ENCODE assay signal across 1 cellular context in the genomic region with DNA sequence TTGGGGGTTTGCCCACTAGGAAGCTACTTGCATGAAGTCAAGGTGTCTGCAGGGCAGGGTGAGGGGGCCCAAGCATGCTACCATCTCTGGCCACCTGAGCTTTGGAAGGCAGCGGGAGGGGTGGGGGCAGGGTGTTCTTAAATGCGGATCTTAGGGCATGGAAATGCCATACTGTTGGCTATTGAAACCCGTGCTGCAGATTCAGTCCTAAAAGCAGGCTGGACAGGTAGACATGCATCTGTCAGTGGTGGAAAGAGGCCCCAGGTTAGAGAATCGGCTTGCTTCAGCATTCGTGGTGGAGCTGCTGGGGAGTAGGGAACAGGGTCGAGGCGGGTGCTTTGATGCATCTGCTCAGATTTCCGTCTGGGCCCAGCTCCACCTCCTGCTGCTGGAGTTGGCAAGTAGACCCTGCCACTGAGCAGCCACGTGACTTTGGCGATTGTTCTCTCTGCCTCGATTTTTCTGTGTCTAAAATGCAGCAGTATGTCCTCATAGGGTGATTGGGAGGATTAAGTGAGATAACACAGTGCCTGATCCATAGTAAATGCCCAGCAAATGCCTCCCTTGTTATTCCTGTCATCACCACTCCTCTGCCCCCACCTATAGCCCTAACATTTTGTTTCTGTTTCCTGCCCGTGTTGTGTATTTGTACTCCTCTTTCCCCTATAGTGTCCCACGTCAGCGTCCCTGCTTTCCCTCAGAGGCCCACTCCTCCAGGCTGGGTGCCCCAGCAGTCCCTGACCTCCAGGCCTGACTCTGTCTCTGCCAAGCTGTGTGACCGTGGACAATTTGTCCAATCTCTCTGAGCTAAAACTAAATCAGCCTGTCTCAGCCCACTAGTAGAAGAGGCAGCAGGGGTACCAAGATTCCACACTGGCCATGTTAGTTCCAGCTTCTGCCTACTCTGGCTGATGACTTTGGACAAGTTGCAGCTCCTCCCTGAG.
TF ChIP-seq lines count a peak whose summit lies in the region.

No MANE protein-coding gene starts in this region.

TF ChIP-seq in SK-N-SH, 30 proteins besides CTCF, POLR2A, EP300 and RAD21:
- TF ChIP-seq FOSL2 (IDR thresholded peaks at IDR 0.05; ENCODE audit: borderline replicate concordance, low read depth), result no peak
- no peak for TF ChIP-seq USF2 (IDR thresholded peaks at IDR 0.05; ENCODE audit: borderline replicate concordance, low read depth, low read length)
- TF ChIP-seq SIN3A (IDR thresholded peaks at IDR 0.05; ENCODE audit: borderline replicate concordance, low read depth, low read length), result peak; percentile 13; the same call in 1 of the 2 replicates
- no peak for TF ChIP-seq FOXJ3 (CRISPR knock-in tag; IDR thresholded peaks at IDR 0.05)
- no peak for TF ChIP-seq PBX3 (IDR thresholded peaks at IDR 0.05)
- TF ChIP-seq NRF1 (IDR thresholded peaks at IDR 0.05; ENCODE audit: low read depth, low read length), result no peak
- TF ChIP-seq RCOR1 (IDR thresholded peaks at IDR 0.05; ENCODE audit: low read length), result no peak
- TF ChIP-seq, protein P1, sequence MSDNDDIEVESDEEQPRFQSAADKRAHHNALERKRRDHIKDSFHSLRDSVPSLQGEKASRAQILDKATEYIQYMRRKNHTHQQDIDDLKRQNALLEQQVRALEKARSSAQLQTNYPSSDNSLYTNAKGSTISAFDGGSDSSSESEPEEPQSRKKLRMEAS (IDR thresholded peaks at IDR 0.05; ENCODE audit: low read depth), result no peak
- no peak for TF ChIP-seq GABPA (IDR thresholded peaks at IDR 0.05; ENCODE audit: low read depth)
- no peak for TF ChIP-seq IRF3 (IDR thresholded peaks at IDR 0.05; ENCODE audit: low read depth, low read length)
- TF ChIP-seq USF1 (IDR thresholded peaks at IDR 0.05; ENCODE audit: borderline replicate concordance, low read depth), result peak; percentile 64; the same call in 1 of the 2 replicates
- TF ChIP-seq MXI1 (IDR thresholded peaks at IDR 0.05; ENCODE audit: low read depth, low read length), result no peak
- no peak for TF ChIP-seq POLR2AphosphoS5 (IDR thresholded peaks at IDR 0.05; ENCODE audit: low read depth, low read length)
- no peak for TF ChIP-seq NFIC (IDR thresholded peaks at IDR 0.05; ENCODE audit: borderline replicate concordance)
